ENCODE assay signal across 23 cellular contexts in the genomic region with DNA sequence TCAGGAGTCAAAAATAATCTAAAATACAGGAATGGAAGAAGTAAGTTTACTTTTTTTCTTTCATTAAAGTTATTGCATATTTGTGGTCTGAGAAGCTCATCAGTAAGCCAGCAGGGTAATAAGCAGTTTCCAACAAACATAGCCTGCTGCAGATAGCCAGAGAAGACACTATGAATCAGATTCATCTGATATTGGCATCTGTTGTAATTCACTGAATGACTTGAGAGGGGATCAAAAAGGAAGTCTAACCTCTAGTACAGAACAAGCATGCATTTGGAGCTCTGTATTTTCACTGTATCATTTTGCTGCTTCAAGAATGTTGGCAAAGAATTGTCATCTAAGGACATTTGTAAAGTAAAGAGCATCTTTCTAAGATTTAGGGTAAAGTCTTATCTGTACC.
"Had no signal": no experiment of that assay in that cellular context is flagged by ENCODE, and none has a peak within 500 bp of the region (broad histone marks: within the 10 kb centered on the region; RNA-seq: fewer than 3 reads in every experiment).

No MANE protein-coding gene starts in this region.

- H3K4me1 Mint-ChIP-seq: endodermal cell had no signal

- H3K4me1 ChIP-seq: colonic mucosa, esophagus squamous epithelium, gastrocnemius medialis, heart right ventricle, left lung, lower lobe of right lung had no signal

- H3K27me3 ChIP-seq: colonic mucosa, esophagus squamous epithelium, gastrocnemius medialis, heart right ventricle, left lung had no signal

- H3K9me3 Mint-ChIP-seq: dendritic cell treated with granulocyte-macrophage colony-stimulating factor and Interleukin-4, amounts not matched to agents 40 ng/mL and 50 ng/mL, for 4 days; effector memory CD8-positive, alpha-beta T cell; endodermal cell had no signal

- H3K4me3 ChIP-seq: colonic mucosa, esophagus squamous epithelium, gastrocnemius medialis, heart right ventricle, left lung, lower lobe of right lung, mucosa of descending colon had no signal

- DNase-seq: colonic mucosa; cortex of kidney; effector CD8-positive, alpha-beta T cell; effector memory CD8-positive, alpha-beta T cell; endodermal cell; erythroblast; esophagus squamous epithelium; foreskin fibroblast; foreskin melanocyte; gastrocnemius medialis; glutamatergic neuron; heart right ventricle; hippocampal formation; left cardiac atrium; left lung; left ventricle myocardium superior; lower lobe of right lung; mesenchymal stem cell had no signal

- H3K27me3 Mint-ChIP-seq: dendritic cell treated with granulocyte-macrophage colony-stimulating factor and Interleukin-4, amounts not matched to agents 40 ng/mL and 50 ng/mL, for 4 days; effector memory CD8-positive, alpha-beta T cell had no signal

- H3K4me3 Mint-ChIP-seq: dendritic cell treated with granulocyte-macrophage colony-stimulating factor and Interleukin-4, amounts not matched to agents 40 ng/mL and 50 ng/mL, for 4 days; effector memory CD8-positive, alpha-beta T cell; endodermal cell; mesothelial cell of epicardium had no signal

- H3K27ac Mint-ChIP-seq: dendritic cell treated with granulocyte-macrophage colony-stimulating factor and Interleukin-4, amounts not matched to agents 40 ng/mL and 50 ng/mL, for 4 days; effector memory CD8-positive, alpha-beta T cell; endodermal cell had no signal

- ATAC-seq: effector memory CD8-positive, alpha-beta T cell; esophagus mucosa; gastrocnemius medialis; heart right ventricle; left lung; left ventricle myocardium superior; lower lobe of right lung; mucosa of descending colon had no signal

- H3K36me3 ChIP-seq: colonic mucosa, esophagus squamous epithelium, gastrocnemius medialis, heart right ventricle, left lung, lower lobe of right lung had no signal

- H3K27ac ChIP-seq: colonic mucosa, epithelial cell of prostate, esophagus squamous epithelium, gastrocnemius medialis, heart right ventricle, left lung, lower lobe of right lung had no signal
